Comparison of ENCODE assay signal across 8 cellular contexts in genomic region chr19:39397360-39398296, GRCh38.
A peak's percentile ranks its signal among the peaks of the same experiment; 100 is the strongest.
DNase-seq lines count a peak whose midpoint lies in the region; ATAC-seq and TF ChIP-seq lines count a peak whose summit lies in the region.

No MANE protein-coding gene starts in this region.

- DNase-seq in ELF-1 (ENCODE audit: low read depth, low spot score) (peak; percentile 93), NCI-H345 (lab: John Stamatoyannopoulos, UW) (peak; percentile 81), cardiac fibroblast (ENCODE audit: low read depth in 2 of 2) (peak; percentile 88 to 91), kidney glomerular epithelial cell (lab: John Stamatoyannopoulos, UW) (peak; percentile 82)
- DNase-seq in activated CD4-positive, CD25-positive, alpha-beta regulatory T cell treated with anti-CD3 and anti-CD28 coated beads, Interleukin-2, amount 50 U/mL, for 16 hours (ENCODE audit: low read depth, low spot score), result peak; percentile 87
- DNase-seq in stimulated activated CD4-positive, alpha-beta T cell treated with anti-CD3 and anti-CD28 coated beads, Interleukin-1b, Interleukin-23, amount 100 ng/mL, for 24 hours (ENCODE audit: low read depth in 4 of 4, low spot score in 1 of 4), result peak; percentile 89 to 99 (median 92)

- peak; percentile 46 for ATAC-seq in HG02885 (IDR thresholded peaks at IDR 0.05; ENCODE audit: poor library complexity, unreplicated experiment)
- no peak for ATAC-seq in GM18873 (IDR thresholded peaks at IDR 0.05; ENCODE audit: low FRiP score, unreplicated experiment)

- peak; percentile 98 for TF ChIP-seq CTCF in cardiac fibroblast (IDR thresholded peaks at IDR 0.05; ENCODE audit: low read depth, low read length)

- H3K4me3 ChIP-seq in cardiac fibroblast (replicated peaks in 1 of 2; ENCODE audit: low read depth in 2 of 2, low read length in 2 of 2), result no peak overlapping the region
